Comparison of ENCODE assay signal across 16 cellular contexts in the genomic region with DNA sequence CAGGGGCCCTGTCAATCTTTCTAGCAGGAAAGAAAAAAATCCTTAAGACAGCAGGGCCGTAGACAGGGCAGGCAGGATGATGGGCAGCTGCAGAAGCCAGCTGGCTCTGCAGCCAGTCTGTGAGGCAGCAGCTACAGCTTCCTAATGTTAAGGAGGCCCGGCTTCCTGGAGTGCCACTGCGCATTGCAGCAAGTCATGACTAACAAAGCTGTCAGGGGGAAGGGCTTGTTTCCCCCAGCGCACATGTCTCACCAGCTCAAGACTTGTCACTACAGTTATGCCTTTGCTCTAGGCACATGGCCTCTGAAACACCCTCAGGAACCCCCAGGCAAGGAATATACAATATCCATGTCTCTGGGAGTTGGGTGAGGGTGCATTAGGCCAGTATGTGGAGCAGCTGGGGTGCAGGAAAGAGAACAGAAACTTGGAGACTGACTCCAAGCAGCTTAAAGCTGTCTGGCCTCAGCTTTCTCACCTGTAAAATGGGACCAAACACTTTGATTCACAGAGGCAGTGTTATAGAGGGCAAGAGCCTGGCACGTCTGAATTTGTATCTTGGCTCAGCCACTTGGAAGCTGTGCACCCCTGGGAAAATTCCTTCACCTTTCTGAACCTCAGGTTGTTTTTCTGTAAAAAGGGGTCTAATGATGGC.
DNase-seq lines count a peak whose midpoint lies in the region; ATAC-seq, FAIRE-seq and TF ChIP-seq lines count a peak whose summit lies in the region.
"Had no signal": no experiment of that assay in that cellular context is flagged by ENCODE, and none has a peak within 500 bp of the region (broad histone marks: within the 10 kb centered on the region; RNA-seq: fewer than 3 reads in every experiment).

No MANE protein-coding gene starts in this region.

- TF ChIP-seq EP300 in K562 (IDR thresholded peaks at IDR 0.05; ENCODE audit: low read length) (no peak), transverse colon (IDR thresholded peaks at IDR 0.05; ENCODE audit: low read depth) (no peak)

- in situ Hi-C loops in K562 (cut with MboI) (no loop called here), transverse colon (cut with MboI; ENCODE audit: low pct_ligation_motif_present in 1 of 4, low pct_unique_long_range_greater_than_20kb in 1 of 4, low sequenced_read_pairs in 3 of 4) (no loop called here)

- TF ChIP-seq POLR2A in K562 (conservative IDR thresholded peaks at IDR 0.05) = no peak
- no peak for TF ChIP-seq POLR2A in transverse colon (IDR thresholded peaks at IDR 0.05)

- H3K4me1 ChIP-seq in K562 (replicated peaks in 1 of 2; ENCODE audit: control insufficient read depth in 2 of 2, insufficient read depth in 2 of 2, low read length in 2 of 2) (no peaks in the 10 kb centered on the region), transverse colon (peaks cover 6 to 53% (median 36%) of the 10 kb centered on the region in 4 donors)

- no peaks in the 10 kb centered on the region for H3K36me3 Mint-ChIP-seq in activated CD4-positive, alpha-beta T cell treated with anti-CD3 and anti-CD28 coated beads for 36 hours (ENCODE audit: low read depth)
- H3K36me3 Mint-ChIP-seq: naive B cell had no signal

- H3K4me2 ChIP-seq in K562 (ENCODE audit: insufficient read depth, low read length) = no peak overlapping the region

- peak; percentile 3 for DNase-seq in activated CD4-positive, alpha-beta T cell treated with anti-CD3 and anti-CD28 coated beads for 36 hours
- no peak for DNase-seq in activated CD4-positive, alpha-beta T cell treated with anti-CD3 and anti-CD28 coated beads, Interleukin-2, amount 50 U/mL, for 48 hours
- no peak for DNase-seq in K562 (ENCODE audit: extremely low read depth in 1 of 4, low spot score in 3 of 4)
- DNase-seq in inferior parietal cortex (ENCODE audit: extremely low spot score) = peak; percentile 19
- peak; percentile 42 for DNase-seq in transverse colon
- no peak for DNase-seq in NCI-H774 (lab: John Stamatoyannopoulos, UW)
- no peak for DNase-seq in stimulated activated CD4-positive, alpha-beta T cell treated with anti-CD3 and anti-CD28 coated beads, Interleukin-4, amount 100 ng/mL, for 24 hours
- DNase-seq: activated gamma-delta T cell treated with Interleukin-2 at 50 U/mL for 16 hours; central memory CD4-positive, alpha-beta T cell; DMS153; naive B cell; NCI-H1436 treated with DMSO at 0.1 percent for 48 hours; trophoblast cell had no signal

- peaks cover 4% of the 10 kb centered on the region for H3K27me3 Mint-ChIP-seq in activated CD4-positive, alpha-beta T cell treated with anti-CD3 and anti-CD28 coated beads for 36 hours

- BruUV-seq in K562 (replicated peaks; lab: Mats Ljungman, UMichigan) = no TSS peak

- H3K4me3 Mint-ChIP-seq in activated CD4-positive, alpha-beta T cell treated with anti-CD3 and anti-CD28 coated beads for 36 hours = no peak overlapping the region
- H3K4me3 Mint-ChIP-seq: naive B cell had no signal

- FAIRE-seq in K562 (lab: Jason Lieb, UNC) = no peak
- FAIRE-seq: GM12878, islet of Langerhans had no signal

- H3K27ac Mint-ChIP-seq in activated CD4-positive, alpha-beta T cell treated with anti-CD3 and anti-CD28 coated beads for 36 hours = no peak overlapping the region
- H3K27ac Mint-ChIP-seq: naive B cell had no signal

- H3K9me3 Mint-ChIP-seq in activated CD4-positive, alpha-beta T cell treated with anti-CD3 and anti-CD28 coated beads for 36 hours (ENCODE audit: low read depth) = peaks cover 2% of the 10 kb centered on the region

- TF ChIP-seq CTCF in K562 (IDR thresholded peaks at IDR 0.05 in 2 of 3, conservative IDR thresholded peaks at IDR 0.05 in 1 of 3; ENCODE audit: insufficient read depth in 2 of 3, low read depth in 1 of 3, low read length in 3 of 3) (no peak), transverse colon (IDR thresholded peaks at IDR 0.05) (no peak)

- no peak overlapping the region for H3K27ac ChIP-seq in K562 (ENCODE audit: extremely low read depth, low read depth, low read length)
- peak overlapping the region in 2 of 4 donors; percentile 4 to 75 for H3K27ac ChIP-seq in transverse colon

- no peaks in the 10 kb centered on the region for H3K79me2 ChIP-seq in K562 (ENCODE audit: control insufficient read depth, insufficient read depth, low read length)

- H3K4me1 Mint-ChIP-seq in activated CD4-positive, alpha-beta T cell treated with anti-CD3 and anti-CD28 coated beads for 36 hours = no peaks in the 10 kb centered on the region
- H3K4me1 Mint-ChIP-seq: naive B cell had no signal

- H3K27me3 ChIP-seq in K562 (ENCODE audit: control insufficient read depth in 2 of 2, insufficient read depth in 2 of 2, low read length in 2 of 2) = no peaks in the 10 kb centered on the region
- H3K27me3 ChIP-seq in transverse colon = no peaks in the 10 kb centered on the region

- H3K36me3 ChIP-seq in K562 (ENCODE audit: control insufficient read depth, insufficient read depth, low read length) (no peaks in the 10 kb centered on the region), transverse colon (no peaks in the 10 kb centered on the region)

- CTCF ChIA-PET in activated CD4-positive, alpha-beta T cell treated with anti-CD3 and anti-CD28 coated beads for 36 hours (lab: Charles Lee) = interaction anchor here (0.6 to 0.8 kb wide), 2 partner anchors 13 to 21 kb away, joined by 3 read pairs; no protein-coding TSS in a partner anchor
- CTCF ChIA-PET in K562 (lab: Yijun Ruan, JAX; ENCODE audit: low intra/inter-chr PET ratio) = no interaction called here

- intact Hi-C loops in activated CD4-positive, alpha-beta T cell treated with anti-CD3 and anti-CD28 coated beads for 36 hours (cut with DNase I, micrococcal nuclease) = no loop called here
- intact Hi-C loops in K562 (cut with micrococcal nuclease) (no loop called here), transverse colon (cut with DNase I; ENCODE audit: low total_unique reads) (no loop called here)

- no peaks in the 10 kb centered on the region for H3K9me3 ChIP-seq in K562 (replicated peaks; ENCODE audit: control insufficient read depth, insufficient read depth, low read depth, low read length)
- no peaks in the 10 kb centered on the region for H3K9me3 ChIP-seq in transverse colon

- no peaks in the 10 kb centered on the region for H4K20me1 ChIP-seq in K562 (replicated peaks; ENCODE audit: control insufficient read depth, insufficient read depth, low read length)

- no peaks in the 10 kb centered on the region for H3K9me1 ChIP-seq in K562 (ENCODE audit: control insufficient read depth, insufficient read depth, low read length)

- 0% methylated on average over 5 of the region's 5 CpGs for WGBS in K562 (ENCODE audit: insufficient coverage, low coverage, missing lambda C conversion rate)
- 26% methylated on average over 5 of the region's 5 CpGs; no CpG with 5 or more reads in 1 of the 2 donors for WGBS in transverse colon (ENCODE audit: low coverage in 1 of 2), 2 donors

- no peak for TF ChIP-seq RAD21 in K562 (CRISPR knock-in tag; conservative IDR thresholded peaks at IDR 0.05 in 1 of 2, IDR thresholded peaks at IDR 0.05 in 1 of 2)

- no peak overlapping the region for H3K9ac ChIP-seq in K562 (ENCODE audit: insufficient read depth in 1 of 2, low read depth in 2 of 2, low read length in 2 of 2)

- POLR2A ChIA-PET in activated CD4-positive, alpha-beta T cell treated with anti-CD3 and anti-CD28 coated beads for 36 hours (lab: Charles Lee) = no interaction called here
- POLR2A ChIA-PET in K562 (lab: Yijun Ruan, JAX) = interaction anchor here (0.6 kb wide), 1 partner anchor 888 kb away, joined by 5 read pairs; no protein-coding TSS in a partner anchor

- H3K4me3 ChIP-seq in K562 = no peak overlapping the region
- no peak overlapping the region for H3K4me3 ChIP-seq in transverse colon
- H3K4me3 ChIP-seq: GM12878 had no signal

- ATAC-seq in activated CD4-positive, alpha-beta T cell treated with anti-CD3 and anti-CD28 coated beads for 36 hours = no peak
- ATAC-seq in K562 (no peak), GM21381 (IDR thresholded peaks at IDR 0.05; ENCODE audit: unreplicated experiment) (no peak)
- ATAC-seq: GM12878 had no signal

- H2AFZ ChIP-seq in K562 (ENCODE audit: low read depth, low read length) = no peak overlapping the region

TF ChIP-seq in K562, 482 proteins besides CTCF, POLR2A, EP300 and RAD21 (continues in another document):
- no peak for TF ChIP-seq TCF7L2 (IDR thresholded peaks at IDR 0.05; ENCODE audit: low read depth, low read length)
- TF ChIP-seq, protein P1, sequence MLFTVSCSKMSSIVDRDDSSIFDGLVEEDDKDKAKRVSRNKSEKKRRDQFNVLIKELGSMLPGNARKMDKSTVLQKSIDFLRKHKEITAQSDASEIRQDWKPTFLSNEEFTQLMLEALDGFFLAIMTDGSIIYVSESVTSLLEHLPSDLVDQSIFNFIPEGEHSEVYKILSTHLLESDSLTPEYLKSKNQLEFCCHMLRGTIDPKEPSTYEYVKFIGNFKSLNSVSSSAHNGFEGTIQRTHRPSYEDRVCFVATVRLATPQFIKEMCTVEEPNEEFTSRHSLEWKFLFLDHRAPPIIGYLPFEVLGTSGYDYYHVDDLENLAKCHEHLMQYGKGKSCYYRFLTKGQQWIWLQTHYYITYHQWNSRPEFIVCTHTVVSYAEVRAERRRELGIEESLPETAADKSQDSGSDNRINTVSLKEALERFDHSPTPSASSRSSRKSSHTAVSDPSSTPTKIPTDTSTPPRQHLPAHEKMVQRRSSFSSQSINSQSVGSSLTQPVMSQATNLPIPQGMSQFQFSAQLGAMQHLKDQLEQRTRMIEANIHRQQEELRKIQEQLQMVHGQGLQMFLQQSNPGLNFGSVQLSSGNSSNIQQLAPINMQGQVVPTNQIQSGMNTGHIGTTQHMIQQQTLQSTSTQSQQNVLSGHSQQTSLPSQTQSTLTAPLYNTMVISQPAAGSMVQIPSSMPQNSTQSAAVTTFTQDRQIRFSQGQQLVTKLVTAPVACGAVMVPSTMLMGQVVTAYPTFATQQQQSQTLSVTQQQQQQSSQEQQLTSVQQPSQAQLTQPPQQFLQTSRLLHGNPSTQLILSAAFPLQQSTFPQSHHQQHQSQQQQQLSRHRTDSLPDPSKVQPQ (CRISPR knock-in tag; IDR thresholded peaks at IDR 0.05; ENCODE audit: borderline replicate concordance) = no peak
- TF ChIP-seq GABPB2 (CRISPR knock-in tag; conservative IDR thresholded peaks at IDR 0.05) = no peak
- TF ChIP-seq DDX20 (tag; IDR thresholded peaks at IDR 0.05; ENCODE audit: low read depth) = no peak

Comparison
In these comparisons a context has a peak if more than half of its experiments do, and no peak if none do; other contexts are left out.
1. DNase-seq: peak in activated CD4-positive, alpha-beta T cell treated with anti-CD3 and anti-CD28 coated beads for 36 hours (single experiment), inferior parietal cortex (single experiment) and transverse colon (single experiment); none in activated CD4-positive, alpha-beta T cell treated with anti-CD3 and anti-CD28 coated beads, Interleukin-2, amount 50 U/mL, for 48 hours (0 of 2), K562 (0 of 4), NCI-H774 (single experiment) and stimulated activated CD4-positive, alpha-beta T cell treated with anti-CD3 and anti-CD28 coated beads, Interleukin-4, amount 100 ng/mL, for 24 hours (single experiment).